In the genomic region with DNA sequence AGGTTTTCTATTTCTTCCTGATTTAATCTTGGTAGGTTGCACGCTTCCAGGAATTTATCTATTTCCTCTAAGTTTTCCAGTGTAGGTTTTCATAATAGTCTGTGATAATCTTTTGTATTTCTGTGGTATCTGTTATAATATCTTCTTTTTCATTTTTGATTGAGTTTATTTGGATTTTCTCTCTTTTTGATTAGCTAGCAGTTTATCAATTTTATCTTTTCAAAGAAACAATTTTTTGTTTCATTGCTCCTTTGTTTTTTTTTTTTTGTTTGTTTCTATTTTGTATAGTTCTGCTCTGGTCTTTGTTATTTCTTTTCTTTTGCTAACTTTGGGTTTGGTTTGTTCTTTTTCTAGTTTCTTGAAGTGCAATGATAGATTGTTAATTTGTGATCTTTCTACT, we compare ENCODE assay signal across 10 cellular contexts. TPM values are rescaled to one million over a fixed set of nuclear protein-coding genes. Genes with fewer than 3 reads are reported as not detected.
"Had no signal": no experiment of that assay in that cellular context is flagged by ENCODE, and none has a peak within 500 bp of the region (broad histone marks: within the 10 kb centered on the region; RNA-seq: fewer than 3 reads in every experiment).

No MANE protein-coding gene starts in this region.

- FAIRE-seq: H1, H54, HepG2 had no signal

- H3K27ac Mint-ChIP-seq: GM23338, H9, IgD-negative memory B cell had no signal

- H3K27ac ChIP-seq: HL-60 had no signal

- H3K4me1 Mint-ChIP-seq: GM23338, IgD-negative memory B cell had no signal

- H3K4me3 Mint-ChIP-seq: GM23338, H9, IgD-negative memory B cell had no signal

- ATAC-seq: GM23338, HepG2 had no signal

- H3K4me2 ChIP-seq: GM23338 had no signal

- H3K4me3 ChIP-seq: GM23338 had no signal

- H2AFZ ChIP-seq: GM23338 had no signal

- DNase-seq: H9, HCEC 1CT, KG1 had no signal

RNA-seq across cellular contexts. Expression of gene G6PC2, which starts 51.3 kb away (rescaled TPM):
- total RNA-seq: GM23338, H1, H9, HepG2, HT1080 had no signal
- polyA plus RNA-seq: GM23338, H1, HepG2, IgD-negative memory B cell had no signal
